Comparison of ENCODE assay signal across 9 cellular contexts in genomic region chr16:50209548-50210265, GRCh38. TPM values are rescaled to one million over a fixed set of nuclear protein-coding genes. Genes with fewer than 3 reads are reported as not detected.
DNase-seq lines count a peak whose midpoint lies in the region; ATAC-seq, FAIRE-seq and TF ChIP-seq lines count a peak whose summit lies in the region.
"Had no signal": no experiment of that assay in that cellular context is flagged by ENCODE, and none has a peak within 500 bp of the region (broad histone marks: within the 10 kb centered on the region; RNA-seq: fewer than 3 reads in every experiment).

No MANE protein-coding gene starts in this region.

- peaks cover 26% of the 10 kb centered on the region for H3K36me3 ChIP-seq in CD4-positive, CD25-positive, alpha-beta regulatory T cell (ENCODE audit: control insufficient read depth, insufficient read depth, low read length)

- FAIRE-seq in GM12891 (lab: Jason Lieb, UNC): no peak
- FAIRE-seq: urothelium cell line had no signal

- no peak overlapping the region for H3K4me3 Mint-ChIP-seq in CD4-positive, CD25-positive, alpha-beta regulatory T cell
- H3K4me3 Mint-ChIP-seq in central memory CD8-positive, alpha-beta T cell: no peak overlapping the region
- no peak overlapping the region for H3K4me3 Mint-ChIP-seq in nephron progenitor cell

- H3K27ac ChIP-seq in CD4-positive, CD25-positive, alpha-beta regulatory T cell (ENCODE audit: insufficient read depth, low read length, poor library complexity, severe bottlenecking): no peak overlapping the region

- peaks cover 24% of the 10 kb centered on the region for H3K36me3 Mint-ChIP-seq in CD4-positive, CD25-positive, alpha-beta regulatory T cell
- H3K36me3 Mint-ChIP-seq in central memory CD8-positive, alpha-beta T cell (ENCODE audit: insufficient read depth): peaks cover 18% of the 10 kb centered on the region
- H3K36me3 Mint-ChIP-seq in nephron progenitor cell (ENCODE audit: low read depth): peaks cover 11% of the 10 kb centered on the region

- no peak for TF ChIP-seq POLR2A in GM12891 (IDR thresholded peaks at IDR 0.05; ENCODE audit: low read depth, low read length)

- H3K4me1 ChIP-seq in CD4-positive, CD25-positive, alpha-beta regulatory T cell (ENCODE audit: control insufficient read depth, insufficient read depth, low read length, poor library complexity, severe bottlenecking): no peaks in the 10 kb centered on the region

- H3K4me3 ChIP-seq in CD4-positive, CD25-positive, alpha-beta regulatory T cell (ENCODE audit: low read depth, low read length): no peak overlapping the region

- no peak for DNase-seq in CD4-positive, CD25-positive, alpha-beta regulatory T cell
- DNase-seq in LHCN-M2 (ENCODE audit: low read depth): peak; percentile 46
- no peak for DNase-seq in central memory CD8-positive, alpha-beta T cell (ENCODE audit: low spot score in 2 of 2)
- DNase-seq in nephron progenitor cell: no peak
- no peak for DNase-seq in NCI-H510A treated with DMSO at 0.1 percent for 48 hours (lab: John Stamatoyannopoulos, UW)
- DNase-seq in GM12891 (ENCODE audit: insufficient read length, low spot score): no peak

- no peak for TF ChIP-seq CTCF in nephron progenitor cell (IDR thresholded peaks at IDR 0.05)

- no peak for ATAC-seq in CD4-positive, CD25-positive, alpha-beta regulatory T cell (ENCODE audit: low read depth in 2 of 2)
- no peak for ATAC-seq in central memory CD8-positive, alpha-beta T cell (replicated peaks; ENCODE audit: extremely low read depth, poor library complexity, severe bottlenecking)
- ATAC-seq in activated CD4-positive, CD25-positive, alpha-beta regulatory T cell treated with anti-CD3 and anti-CD28 coated beads, Interleukin-2, amount 50 U/mL, for 24 hours: no peak
- ATAC-seq in GM21786 (IDR thresholded peaks at IDR 0.05; ENCODE audit: unreplicated experiment): no peak

- no peaks in the 10 kb centered on the region for H3K27me3 ChIP-seq in CD4-positive, CD25-positive, alpha-beta regulatory T cell (ENCODE audit: control insufficient read depth, insufficient read depth, low read length)

- H3K27ac Mint-ChIP-seq in CD4-positive, CD25-positive, alpha-beta regulatory T cell: peak overlapping the region; percentile 69 to 80 (median 72)
- H3K27ac Mint-ChIP-seq in central memory CD8-positive, alpha-beta T cell (ENCODE audit: low read depth): peak overlapping the region; percentile 83
- H3K27ac Mint-ChIP-seq in nephron progenitor cell: peak overlapping the region; percentile 20

- no peaks in the 10 kb centered on the region for H3K9me3 Mint-ChIP-seq in CD4-positive, CD25-positive, alpha-beta regulatory T cell
- no peaks in the 10 kb centered on the region for H3K9me3 Mint-ChIP-seq in central memory CD8-positive, alpha-beta T cell
- no peaks in the 10 kb centered on the region for H3K9me3 Mint-ChIP-seq in nephron progenitor cell

- H3K4me1 Mint-ChIP-seq in CD4-positive, CD25-positive, alpha-beta regulatory T cell: peaks cover 16 to 43% (median 41%) of the 10 kb centered on the region in 4 donors
- H3K4me1 Mint-ChIP-seq in central memory CD8-positive, alpha-beta T cell: peaks cover 28% of the 10 kb centered on the region
- H3K4me1 Mint-ChIP-seq in nephron progenitor cell: peaks cover 36% of the 10 kb centered on the region

- no peaks in the 10 kb centered on the region for H3K9me3 ChIP-seq in CD4-positive, CD25-positive, alpha-beta regulatory T cell (ENCODE audit: control insufficient read depth in 2 of 2, low read length in 2 of 2)

- H3K27me3 Mint-ChIP-seq in CD4-positive, CD25-positive, alpha-beta regulatory T cell: no peaks in the 10 kb centered on the region
- no peaks in the 10 kb centered on the region for H3K27me3 Mint-ChIP-seq in central memory CD8-positive, alpha-beta T cell
- no peaks in the 10 kb centered on the region for H3K27me3 Mint-ChIP-seq in nephron progenitor cell (ENCODE audit: low read depth, poor library complexity)

TF ChIP-seq in GM12891, 5 proteins besides CTCF, POLR2A, EP300 and RAD21:
- TF ChIP-seq POU2F2 (IDR thresholded peaks at IDR 0.05; ENCODE audit: low read depth, low read length): no peak
- TF ChIP-seq SPI1 (IDR thresholded peaks at IDR 0.05; ENCODE audit: low read depth, low read length): no peak
- TF ChIP-seq PAX5 (IDR thresholded peaks at IDR 0.05; ENCODE audit: insufficient read depth, low read length, severe bottlenecking): no peak
- no peak for TF ChIP-seq TAF1 (IDR thresholded peaks at IDR 0.05; ENCODE audit: low read depth, low read length)
- TF ChIP-seq POLR2AphosphoS5 (IDR thresholded peaks at IDR 0.05; ENCODE audit: low read depth, low read length): no peak

RNA-seq across cellular contexts. Expression of gene TENT4B, which starts 56.6 kb away (rescaled TPM):
- 19.7 TPM for total RNA-seq in CD4-positive, CD25-positive, alpha-beta regulatory T cell
- polyA plus RNA-seq in CD4-positive, CD25-positive, alpha-beta regulatory T cell: 1 to 10 TPM; 3.5 to 4.2 (median 3.5) TPM
- total RNA-seq in LHCN-M2 (2014; rRNA removed): 11.6 and 13.5 TPM in 2 replicates
- 3.3 TPM for polyA plus RNA-seq in LHCN-M2 (2012)
- 5.4 TPM for polyA plus RNA-seq in GM12891 (2012; ENCODE audit: low read depth, missing spikeins)

RNA-seq across cellular contexts. Expression of gene ADCY7, which starts 56.6 kb away (rescaled TPM):
- total RNA-seq in CD4-positive, CD25-positive, alpha-beta regulatory T cell: 233 TPM
- 10 to 100 TPM; 33.1 to 52.3 (median 46.6) TPM for polyA plus RNA-seq in CD4-positive, CD25-positive, alpha-beta regulatory T cell
- 38.5 and 40.7 TPM in 2 replicates for total RNA-seq in LHCN-M2 (2014; rRNA removed)
- polyA plus RNA-seq in LHCN-M2 (2012): 12.4 TPM
- 23.7 TPM for polyA plus RNA-seq in GM12891 (2012; ENCODE audit: low read depth, missing spikeins)

Comparison
In these comparisons a context has a peak if more than half of its experiments do, and no peak if none do; other contexts are left out.
1. H3K27ac Mint-ChIP-seq: peak in every context shown above with its lines; median percentile 83 in central memory CD8-positive, alpha-beta T cell; 72 in CD4-positive, CD25-positive, alpha-beta regulatory T cell; 20 in nephron progenitor cell.